In genomic region chr21:35925497-35925896, GRCh38 we compare ENCODE assay signal across 11 cellular contexts.
DNase-seq lines count a peak whose midpoint lies in the region; ATAC-seq and TF ChIP-seq lines count a peak whose summit lies in the region.
"Had no signal": no experiment of that assay in that cellular context is flagged by ENCODE, and none has a peak within 500 bp of the region (broad histone marks: within the 10 kb centered on the region; RNA-seq: fewer than 3 reads in every experiment).

No MANE protein-coding gene starts in this region.

- H3K9me3 Mint-ChIP-seq in naive thymus-derived CD8-positive, alpha-beta T cell = no peaks in the 10 kb centered on the region
- H3K9me3 Mint-ChIP-seq in glutamatergic neuron (ENCODE audit: unreplicated experiment) = peaks cover 4% of the 10 kb centered on the region
- H3K9me3 Mint-ChIP-seq in activated naive CD4-positive, alpha-beta T cell treated with anti-CD3 and anti-CD28 coated beads for 36 hours = no peaks in the 10 kb centered on the region

- in situ Hi-C loops in astrocyte of the cerebellum (cut with HindIII; ENCODE audit: low sequenced_read_pairs) = no loop called here

- H3K4me3 Mint-ChIP-seq in naive thymus-derived CD8-positive, alpha-beta T cell = no peak overlapping the region
- no peak overlapping the region for H3K4me3 Mint-ChIP-seq in glutamatergic neuron (ENCODE audit: unreplicated experiment)
- no peak overlapping the region for H3K4me3 Mint-ChIP-seq in activated naive CD4-positive, alpha-beta T cell treated with anti-CD3 and anti-CD28 coated beads for 36 hours

- CTCF ChIA-PET in activated naive CD4-positive, alpha-beta T cell treated with anti-CD3 and anti-CD28 coated beads for 36 hours (lab: Charles Lee) = interaction anchor here (0.7 kb wide), 1 partner anchor 86 kb away, joined by 4 read pairs; no protein-coding TSS in a partner anchor

- H3K27me3 Mint-ChIP-seq in naive thymus-derived CD8-positive, alpha-beta T cell = peaks cover 8 to 30% (median 18%) of the 10 kb centered on the region in 5 donors
- peaks cover 2% of the 10 kb centered on the region for H3K27me3 Mint-ChIP-seq in glutamatergic neuron (ENCODE audit: unreplicated experiment)
- H3K27me3 Mint-ChIP-seq in activated naive CD4-positive, alpha-beta T cell treated with anti-CD3 and anti-CD28 coated beads for 36 hours (ENCODE audit: low read depth) = peaks cover 20% of the 10 kb centered on the region

- DNase-seq in AG10803 (ENCODE audit: low read depth) (peak; percentile 28), HK-2 (ENCODE audit: unreplicated experiment) (peak; percentile 23), astrocyte of the cerebellum (ENCODE audit: low read depth) (peak; percentile 72), glutamatergic neuron (no peak)
- DNase-seq in naive thymus-derived CD8-positive, alpha-beta T cell = peak in 2 of 10 donors; percentile 7 to 15
- DNase-seq in activated CD4-positive, alpha-beta T cell treated with anti-CD3 and anti-CD28 coated beads, Interleukin-2, amount 50 U/mL, for 4 hours = no peak
- no peak for DNase-seq in activated naive CD4-positive, alpha-beta T cell treated with anti-CD3 and anti-CD28 coated beads for 36 hours
- DNase-seq: activated naive CD4-positive, alpha-beta T cell; SW 1271 had no signal

- TF ChIP-seq CTCF in AG10803 (conservative IDR thresholded peaks at IDR 0.05; ENCODE audit: low read length) (no peak), astrocyte of the cerebellum (IDR thresholded peaks at IDR 0.05; ENCODE audit: low read depth, low read length, missing control alignments) (no peak), glutamatergic neuron (IDR thresholded peaks at IDR 0.05; ENCODE audit: partially characterized antibody, unreplicated experiment) (no peak)

- H3K4me3 ChIP-seq in AG10803 (ENCODE audit: low read length) (no peak overlapping the region), astrocyte of the cerebellum (ENCODE audit: low read depth, low read length) (no peak overlapping the region)
- H3K4me3 ChIP-seq: heart left ventricle had no signal

- peaks cover 0 to 2% (median 1%) of the 10 kb centered on the region in 4 donors for H3K4me1 Mint-ChIP-seq in naive thymus-derived CD8-positive, alpha-beta T cell
- H3K4me1 Mint-ChIP-seq in glutamatergic neuron (ENCODE audit: low read depth, unreplicated experiment) = peaks cover 4% of the 10 kb centered on the region
- no peaks in the 10 kb centered on the region for H3K4me1 Mint-ChIP-seq in activated naive CD4-positive, alpha-beta T cell treated with anti-CD3 and anti-CD28 coated beads for 36 hours (ENCODE audit: low read depth)

- intact Hi-C loops in activated naive CD4-positive, alpha-beta T cell treated with anti-CD3 and anti-CD28 coated beads for 36 hours (cut with micrococcal nuclease) = no loop called here

- peak overlapping the region in 1 of 10 donors; percentile 35 for H3K27ac Mint-ChIP-seq in naive thymus-derived CD8-positive, alpha-beta T cell
- no peak overlapping the region for H3K27ac Mint-ChIP-seq in glutamatergic neuron (ENCODE audit: unreplicated experiment)
- no peak overlapping the region for H3K27ac Mint-ChIP-seq in activated naive CD4-positive, alpha-beta T cell treated with anti-CD3 and anti-CD28 coated beads for 36 hours

- ATAC-seq in naive thymus-derived CD8-positive, alpha-beta T cell = peak; percentile 26 to 39
- no peak for ATAC-seq in HG03354 (IDR thresholded peaks at IDR 0.05; ENCODE audit: poor library complexity, severe bottlenecking, unreplicated experiment)

- no peaks in the 10 kb centered on the region for H3K36me3 Mint-ChIP-seq in naive thymus-derived CD8-positive, alpha-beta T cell
- H3K36me3 Mint-ChIP-seq in glutamatergic neuron (ENCODE audit: unreplicated experiment) = no peaks in the 10 kb centered on the region
- H3K36me3 Mint-ChIP-seq in activated naive CD4-positive, alpha-beta T cell treated with anti-CD3 and anti-CD28 coated beads for 36 hours (ENCODE audit: low read depth) = no peaks in the 10 kb centered on the region

- POLR2A ChIA-PET in naive thymus-derived CD8-positive, alpha-beta T cell (lab: Charles Lee) = no interaction called here

Comparison
In these comparisons a context has a peak if more than half of its experiments do, and no peak if none do; other contexts are left out.
1. DNase-seq: peak in AG10803 (single experiment), HK-2 (single experiment) and astrocyte of the cerebellum (single experiment); none in glutamatergic neuron (single experiment), activated CD4-positive, alpha-beta T cell treated with anti-CD3 and anti-CD28 coated beads, Interleukin-2, amount 50 U/mL, for 4 hours (0 of 2) and activated naive CD4-positive, alpha-beta T cell treated with anti-CD3 and anti-CD28 coated beads for 36 hours (single experiment).